In genomic region chr3:188782725-188783124, GRCh38 we compare ENCODE assay signal across 25 cellular contexts.
DNase-seq lines count a peak whose midpoint lies in the region; ATAC-seq and TF ChIP-seq lines count a peak whose summit lies in the region.
"Had no signal": no experiment of that assay in that cellular context is flagged by ENCODE, and none has a peak within 500 bp of the region (broad histone marks: within the 10 kb centered on the region; RNA-seq: fewer than 3 reads in every experiment).

No MANE protein-coding gene starts in this region.

- H3K9me3 ChIP-seq in esophagus muscularis mucosa: no peaks in the 10 kb centered on the region
- no peaks in the 10 kb centered on the region for H3K9me3 ChIP-seq in gastrocnemius medialis
- H3K9me3 ChIP-seq: breast epithelium, uterus had no signal

- no peaks in the 10 kb centered on the region for H3K27me3 Mint-ChIP-seq in natural killer cell treated with Interleukin-12 subunit alpha and Interleukin-12 subunit beta and Interleukin-15 and Interleukin-18, amount 100 ng/mL, for 72 hours
- no peaks in the 10 kb centered on the region for H3K27me3 Mint-ChIP-seq in natural killer cell (ENCODE audit: low read depth in 2 of 2)
- no peaks in the 10 kb centered on the region for H3K27me3 Mint-ChIP-seq in nephron progenitor cell (ENCODE audit: low read depth, poor library complexity)
- H3K27me3 Mint-ChIP-seq: activated B cell treated with CpG ODN at 0.5 μM for 24 hours; CD4-positive, alpha-beta T cell; naive thymus-derived CD4-positive, alpha-beta T cell; stimulated activated naive B cell treated with anti-CD40 and anti-IgM and Interleukin-4, amounts not matched to agents 10 μg/mL and 1 μg/mL and 100 μg/mL, for 72 hours had no signal

- H3K27ac Mint-ChIP-seq in natural killer cell treated with Interleukin-12 subunit alpha and Interleukin-12 subunit beta and Interleukin-15 and Interleukin-18, amount 100 ng/mL, for 72 hours: peak overlapping the region; percentile 3 to 79
- H3K27ac Mint-ChIP-seq in natural killer cell (peak overlapping the region in 1 of 2 donors; percentile 6), nephron progenitor cell (peak overlapping the region; percentile 16)
- H3K27ac Mint-ChIP-seq: activated B cell treated with CpG ODN at 0.5 μM for 24 hours; activated naive CD4-positive, alpha-beta T cell treated with anti-CD3 and anti-CD28 coated beads for 36 hours; CD4-positive, alpha-beta T cell; GM23338; stimulated activated naive B cell treated with anti-CD40 and anti-IgM and Interleukin-4, amounts not matched to agents 10 μg/mL and 1 μg/mL and 100 μg/mL, for 72 hours; T-helper 1 cell treated with Interleukin-12 subunit alpha and Interleukin-12 subunit beta and Interleukin-4 antibody, amounts not matched to agents 30 μg/mL and 1 μg/mL, for 36 hours had no signal

- H3K4me1 Mint-ChIP-seq in natural killer cell treated with Interleukin-12 subunit alpha and Interleukin-12 subunit beta and Interleukin-15 and Interleukin-18, amount 100 ng/mL, for 72 hours (ENCODE audit: low read depth in 2 of 2): peaks cover 24 to 26% of the 10 kb centered on the region in 2 donors
- H3K4me1 Mint-ChIP-seq in natural killer cell: peaks cover 11 to 15% of the 10 kb centered on the region in 2 donors
- no peaks in the 10 kb centered on the region for H3K4me1 Mint-ChIP-seq in nephron progenitor cell

- intact Hi-C loops in natural killer cell (cut with micrococcal nuclease): no loop called here
- intact Hi-C loops in esophagus muscularis mucosa (cut with DNase I): no loop called here
- intact Hi-C loops in gastrocnemius medialis (cut with DNase I; ENCODE audit: low total_unique reads): loop anchor here (5.0 kb wide), 2 partner anchors 170 to 1035 kb away; partner anchors contain the start of gene BCL6
- intact Hi-C loops in Right ventricle myocardium inferior (cut with DNase I): no loop called here

- H3K9me3 Mint-ChIP-seq in natural killer cell treated with Interleukin-12 subunit alpha and Interleukin-12 subunit beta and Interleukin-15 and Interleukin-18, amount 100 ng/mL, for 72 hours: peaks cover 4% of the 10 kb centered on the region
- no peaks in the 10 kb centered on the region for H3K9me3 Mint-ChIP-seq in natural killer cell
- H3K9me3 Mint-ChIP-seq in nephron progenitor cell: no peaks in the 10 kb centered on the region
- H3K9me3 Mint-ChIP-seq: activated naive CD4-positive, alpha-beta T cell treated with anti-CD3 and anti-CD28 coated beads for 36 hours; CD4-positive, alpha-beta T cell; GM23338; T-helper 1 cell treated with Interleukin-12 subunit alpha and Interleukin-12 subunit beta and Interleukin-4 antibody, amounts not matched to agents 30 μg/mL and 1 μg/mL, for 36 hours had no signal

- TF ChIP-seq CTCF in natural killer cell (IDR thresholded peaks at IDR 0.05): no peak
- TF ChIP-seq CTCF in esophagus muscularis mucosa (IDR thresholded peaks at IDR 0.05): no peak
- no peak for TF ChIP-seq CTCF in nephron progenitor cell (IDR thresholded peaks at IDR 0.05)
- no peak for TF ChIP-seq CTCF in gastrocnemius medialis (IDR thresholded peaks at IDR 0.05 in 4 of 5, conservative IDR thresholded peaks at IDR 0.05 in 1 of 5)

- no peak for TF ChIP-seq EP300 in esophagus muscularis mucosa (IDR thresholded peaks at IDR 0.05)

- in situ Hi-C loops in gastrocnemius medialis (cut with MboI; ENCODE audit: low sequenced_read_pairs in 4 of 4): loop anchor here in 1 of 4 donors (25.0 kb wide), 1 partner anchor 1045 kb away; the partner anchor contains the start of gene BCL6

- TF ChIP-seq POLR2A in esophagus muscularis mucosa (IDR thresholded peaks at IDR 0.05; ENCODE audit: low read depth) (no peak), gastrocnemius medialis (IDR thresholded peaks at IDR 0.05) (no peak)

- peak overlapping the region; percentile 8 for H3K4me3 Mint-ChIP-seq in natural killer cell treated with Interleukin-12 subunit alpha and Interleukin-12 subunit beta and Interleukin-15 and Interleukin-18, amount 100 ng/mL, for 72 hours
- H3K4me3 Mint-ChIP-seq in natural killer cell (no peak overlapping the region), nephron progenitor cell (no peak overlapping the region)
- H3K4me3 Mint-ChIP-seq: activated B cell treated with CpG ODN at 0.5 μM for 24 hours; activated naive CD4-positive, alpha-beta T cell treated with anti-CD3 and anti-CD28 coated beads for 36 hours; CD4-positive, alpha-beta T cell; GM23338; naive thymus-derived CD4-positive, alpha-beta T cell; stimulated activated naive B cell treated with anti-CD40 and anti-IgM and Interleukin-4, amounts not matched to agents 10 μg/mL and 1 μg/mL and 100 μg/mL, for 72 hours; T-helper 1 cell treated with Interleukin-12 subunit alpha and Interleukin-12 subunit beta and Interleukin-4 antibody, amounts not matched to agents 30 μg/mL and 1 μg/mL, for 36 hours had no signal

- 81% methylated on average over 2 of the region's 2 CpGs for WGBS in esophagus muscularis mucosa

- no peak for DNase-seq in natural killer cell treated with Interleukin-12 subunit alpha and Interleukin-12 subunit beta and Interleukin-15 and Interleukin-18, amount 100 ng/mL, for 72 hours (ENCODE audit: low spot score)
- DNase-seq in natural killer cell (no peak), esophagus muscularis mucosa (ENCODE audit: extremely low spot score) (no peak), nephron progenitor cell (no peak), gastrocnemius medialis (no peak), Right ventricle myocardium inferior (ENCODE audit: missing footprints) (no peak)
- DNase-seq in stimulated activated CD4-positive, alpha-beta T cell treated with anti-CD3 and anti-CD28 coated beads, Interleukin-2, amount 100 ng/mL, for 24 hours: no peak
- no peak for DNase-seq in activated CD8-positive, alpha-beta memory T cell treated with anti-CD3 and anti-CD28 coated beads, Interleukin-2, amount 50 U/mL, for 4 hours
- DNase-seq: activated B cell treated with CpG ODN at 0.5 μM for 24 hours; activated naive CD4-positive, alpha-beta T cell treated with anti-CD3 and anti-CD28 coated beads for 36 hours; CD4-positive, alpha-beta T cell; DND-41; effector CD4-positive, alpha-beta T cell; GF-D8; hypothalamus; naive thymus-derived CD4-positive, alpha-beta T cell; NCI-H1092 treated with DMSO at 0.1 percent for 48 hours; NCI-H1694 treated with DMSO at 0.1 percent for 48 hours; NCI-H510A treated with DMSO at 0.1 percent for 48 hours; stimulated activated naive B cell treated with anti-CD40 and anti-IgM and Interleukin-4, amounts not matched to agents 10 μg/mL and 1 μg/mL and 100 μg/mL, for 72 hours; uterus had no signal

- H3K4me3 ChIP-seq in esophagus muscularis mucosa (no peak overlapping the region), gastrocnemius medialis (no peak overlapping the region)
- H3K4me3 ChIP-seq: breast epithelium, GM23338, SK-N-MC, uterus had no signal

- H3K27ac ChIP-seq in esophagus muscularis mucosa (replicated peaks in 1 of 4): peak overlapping the region; percentile 25 to 86 (median 72)
- peak overlapping the region in 1 of 4 donors; percentile 73 for H3K27ac ChIP-seq in gastrocnemius medialis
- H3K27ac ChIP-seq: SK-N-MC, uterus had no signal

- ATAC-seq in natural killer cell treated with Interleukin-12 subunit alpha and Interleukin-12 subunit beta and Interleukin-15 and Interleukin-18, amount 100 ng/mL, for 72 hours: peak; percentile 66 to 78
- no peak for ATAC-seq in natural killer cell
- ATAC-seq in gastrocnemius medialis: no peak
- ATAC-seq in Right ventricle myocardium inferior: no peak
- ATAC-seq: GM23338; naive thymus-derived CD4-positive, alpha-beta T cell; stimulated activated naive B cell treated with anti-CD40 and anti-IgM and Interleukin-4, amounts not matched to agents 10 μg/mL and 1 μg/mL and 100 μg/mL, for 72 hours had no signal

- H3K4me1 ChIP-seq in esophagus muscularis mucosa (peaks cover 21 to 78% (median 69%) of the 10 kb centered on the region in 4 donors), gastrocnemius medialis (peaks cover 14 to 30% of the 10 kb centered on the region in 2 donors)
- H3K4me1 ChIP-seq: uterus had no signal

- H3K27me3 ChIP-seq in esophagus muscularis mucosa: no peaks in the 10 kb centered on the region
- H3K27me3 ChIP-seq in gastrocnemius medialis: no peaks in the 10 kb centered on the region
- H3K27me3 ChIP-seq: breast epithelium, uterus had no signal

- H3K36me3 ChIP-seq in esophagus muscularis mucosa: no peaks in the 10 kb centered on the region
- H3K36me3 ChIP-seq in gastrocnemius medialis: no peaks in the 10 kb centered on the region
- H3K36me3 ChIP-seq: breast epithelium, uterus had no signal

- H3K36me3 Mint-ChIP-seq in natural killer cell treated with Interleukin-12 subunit alpha and Interleukin-12 subunit beta and Interleukin-15 and Interleukin-18, amount 100 ng/mL, for 72 hours: peaks cover 8% of the 10 kb centered on the region
- H3K36me3 Mint-ChIP-seq in natural killer cell (no peaks in the 10 kb centered on the region), nephron progenitor cell (ENCODE audit: low read depth) (peaks cover 8% of the 10 kb centered on the region)

Comparison
In these comparisons a context has a peak if more than half of its experiments do, and no peak if none do; other contexts are left out.
1. ATAC-seq: peak in natural killer cell treated with Interleukin-12 subunit alpha and Interleukin-12 subunit beta and Interleukin-15 and Interleukin-18, amount 100 ng/mL, for 72 hours (2 of 2); none in natural killer cell (0 of 3), gastrocnemius medialis (0 of 2) and Right ventricle myocardium inferior (single experiment).